ENCODE assay signal across 25 cellular contexts in the genomic region with DNA sequence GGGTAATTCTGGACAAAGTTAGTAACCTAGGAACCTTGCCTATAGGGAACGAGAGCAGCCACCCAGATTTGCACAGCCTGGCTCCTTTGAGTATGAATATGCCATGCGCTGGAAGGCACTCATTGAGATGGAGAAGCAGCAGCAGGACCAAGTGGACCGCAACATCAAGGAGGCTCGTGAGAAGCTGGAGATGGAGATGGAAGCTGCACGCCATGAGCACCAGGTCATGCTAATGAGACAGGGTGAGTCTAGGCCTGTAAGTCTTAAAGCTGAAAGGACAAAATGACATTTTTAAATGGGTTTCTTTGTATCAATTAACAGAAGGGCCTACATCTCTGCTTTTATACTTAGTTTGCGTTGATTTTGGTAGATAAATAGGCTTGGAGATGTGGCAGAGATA.
"Had no signal": no experiment of that assay in that cellular context is flagged by ENCODE, and none has a peak within 500 bp of the region (broad histone marks: within the 10 kb centered on the region; RNA-seq: fewer than 3 reads in every experiment).

No MANE protein-coding gene starts in this region.

- H3K27me3 Mint-ChIP-seq: naive B cell; natural killer cell treated with Interleukin-12 subunit alpha and Interleukin-12 subunit beta and Interleukin-15 and Interleukin-18, amount 100 ng/mL, for 72 hours had no signal

- H3K4me1 ChIP-seq: pancreas, psoas muscle, stomach, thyroid gland, transverse colon, upper lobe of left lung, vagina had no signal

- H3K27ac Mint-ChIP-seq: mesothelial cell of epicardium; natural killer cell treated with Interleukin-12 subunit alpha and Interleukin-12 subunit beta and Interleukin-15 and Interleukin-18, amount 100 ng/mL, for 72 hours; stimulated activated naive B cell treated with anti-CD40 and anti-IgM and Interleukin-4, amounts not matched to agents 10 μg/mL and 1 μg/mL and 100 μg/mL, for 72 hours had no signal

- DNase-seq: hypothalamus; islet precursor cell; left ventricle myocardium inferior; mesendoderm; naive B cell; pancreas; psoas muscle; stimulated activated CD4-positive, alpha-beta T cell treated with anti-CD3 and anti-CD28 coated beads, Interleukin-12 subunit alpha, Interleukin-12 subunit beta, amount 100 ng/mL, for 4 hours; stimulated activated CD4-positive, alpha-beta T cell treated with anti-CD3 and anti-CD28 coated beads, Interleukin-15, amount 100 ng/mL, for 24 hours; stimulated activated CD4-positive, alpha-beta T cell treated with anti-CD3 and anti-CD28 coated beads, Interleukin-2, amount 100 ng/mL, for 24 hours; stimulated activated CD4-positive, alpha-beta T cell treated with anti-CD3 and anti-CD28 coated beads, Interleukin-4, amount 100 ng/mL, for 1 hour; stimulated activated naive B cell treated with anti-CD40 and anti-IgM and Interleukin-4, amounts not matched to agents 10 μg/mL and 1 μg/mL and 100 μg/mL, for 72 hours; stimulated activated naive CD8-positive, alpha-beta T cell treated with anti-CD3 and anti-CD28 coated beads, Interleukin-15, Interleukin-2, amounts not matched to agents 100 U/mL and 50 U/mL, for 24 hours; stomach; testis; thyroid gland; transverse colon; upper lobe of left lung had no signal

- H3K4me1 Mint-ChIP-seq: naive B cell had no signal

- H3K36me3 Mint-ChIP-seq: naive B cell had no signal

- H3K9me3 ChIP-seq: left ventricle myocardium inferior, pancreas, psoas muscle, right atrium auricular region, stomach, testis, thyroid gland, transverse colon, upper lobe of left lung, vagina had no signal

- H3K9me3 Mint-ChIP-seq: naive B cell; natural killer cell treated with Interleukin-12 subunit alpha and Interleukin-12 subunit beta and Interleukin-15 and Interleukin-18, amount 100 ng/mL, for 72 hours; stimulated activated naive B cell treated with anti-CD40 and anti-IgM and Interleukin-4, amounts not matched to agents 10 μg/mL and 1 μg/mL and 100 μg/mL, for 72 hours had no signal

- H3K4me3 ChIP-seq: left ventricle myocardium inferior, lung, pancreas, psoas muscle, right atrium auricular region, skin epidermis, stomach, testis, thyroid gland, transverse colon, upper lobe of left lung, vagina had no signal

- H3K4me3 Mint-ChIP-seq: mesothelial cell of epicardium; natural killer cell treated with Interleukin-12 subunit alpha and Interleukin-12 subunit beta and Interleukin-15 and Interleukin-18, amount 100 ng/mL, for 72 hours; stimulated activated naive B cell treated with anti-CD40 and anti-IgM and Interleukin-4, amounts not matched to agents 10 μg/mL and 1 μg/mL and 100 μg/mL, for 72 hours had no signal

- H3K27ac ChIP-seq: pancreas, psoas muscle, right atrium auricular region, skin epidermis, stomach, testis, thyroid gland, transverse colon, upper lobe of left lung, vagina had no signal

- H3K27me3 ChIP-seq: right atrium auricular region, stomach, testis, thyroid gland, transverse colon, upper lobe of left lung, vagina had no signal

- FAIRE-seq: pancreas had no signal

- ATAC-seq: natural killer cell treated with Interleukin-12 subunit alpha and Interleukin-12 subunit beta and Interleukin-15 and Interleukin-18, amount 100 ng/mL, for 72 hours; pancreas; psoas muscle; sciatic nerve; stimulated activated naive B cell treated with anti-CD40 and anti-IgM and Interleukin-4, amounts not matched to agents 10 μg/mL and 1 μg/mL and 100 μg/mL, for 72 hours; stimulated activated naive CD8-positive, alpha-beta T cell treated with anti-CD3 and anti-CD28 coated beads, Interleukin-15, Interleukin-2, amounts not matched to agents 100 U/mL and 50 U/mL, for 24 hours had no signal
